ENCODE assay signal across 1 cellular context in genomic region chr13:99778500-99778899, GRCh38.
TF ChIP-seq lines count a peak whose summit lies in the region.

No MANE protein-coding gene starts in this region.

TF ChIP-seq in K562, 482 proteins besides CTCF, POLR2A, EP300 and RAD21 (continued from another document):
- TF ChIP-seq, protein P1, sequence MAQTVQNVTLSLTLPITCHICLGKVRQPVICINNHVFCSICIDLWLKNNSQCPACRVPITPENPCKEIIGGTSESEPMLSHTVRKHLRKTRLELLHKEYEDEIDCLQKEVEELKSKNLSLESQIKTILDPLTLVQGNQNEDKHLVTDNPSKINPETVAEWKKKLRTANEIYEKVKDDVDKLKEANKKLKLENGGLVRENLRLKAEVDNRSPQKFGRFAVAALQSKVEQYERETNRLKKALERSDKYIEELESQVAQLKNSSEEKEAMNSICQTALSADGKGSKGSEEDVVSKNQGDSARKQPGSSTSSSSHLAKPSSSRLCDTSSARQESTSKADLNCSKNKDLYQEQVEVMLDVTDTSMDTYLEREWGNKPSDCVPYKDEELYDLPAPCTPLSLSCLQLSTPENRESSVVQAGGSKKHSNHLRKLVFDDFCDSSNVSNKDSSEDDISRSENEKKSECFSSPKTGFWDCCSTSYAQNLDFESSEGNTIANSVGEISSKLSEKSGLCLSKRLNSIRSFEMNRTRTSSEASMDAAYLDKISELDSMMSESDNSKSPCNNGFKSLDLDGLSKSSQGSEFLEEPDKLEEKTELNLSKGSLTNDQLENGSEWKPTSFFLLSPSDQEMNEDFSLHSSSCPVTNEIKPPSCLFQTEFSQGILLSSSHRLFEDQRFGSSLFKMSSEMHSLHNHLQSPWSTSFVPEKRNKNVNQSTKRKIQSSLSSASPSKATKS (CRISPR knock-in tag; IDR thresholded peaks at IDR 0.05) = no peak
- peak; percentile 34; the same call in 1 of the 2 replicates for TF ChIP-seq ATF3 (IDR thresholded peaks at IDR 0.05)
- TF ChIP-seq ATF3 (CRISPR knock-in tag; conservative IDR thresholded peaks at IDR 0.05) = no peak
- no peak for TF ChIP-seq ZNF586 (CRISPR knock-in tag; conservative IDR thresholded peaks at IDR 0.05)
- no peak for TF ChIP-seq ZNF408 (CRISPR knock-in tag; IDR thresholded peaks at IDR 0.05; ENCODE audit: low read depth)
- peak; percentile 73 for TF ChIP-seq SOX6 (IDR thresholded peaks at IDR 0.05)
- peak; percentile 28; the same call in 1 of the 2 replicates for TF ChIP-seq ZNF175 (CRISPR knock-in tag; IDR thresholded peaks at IDR 0.05; ENCODE audit: low read depth)
- TF ChIP-seq, protein P2, sequence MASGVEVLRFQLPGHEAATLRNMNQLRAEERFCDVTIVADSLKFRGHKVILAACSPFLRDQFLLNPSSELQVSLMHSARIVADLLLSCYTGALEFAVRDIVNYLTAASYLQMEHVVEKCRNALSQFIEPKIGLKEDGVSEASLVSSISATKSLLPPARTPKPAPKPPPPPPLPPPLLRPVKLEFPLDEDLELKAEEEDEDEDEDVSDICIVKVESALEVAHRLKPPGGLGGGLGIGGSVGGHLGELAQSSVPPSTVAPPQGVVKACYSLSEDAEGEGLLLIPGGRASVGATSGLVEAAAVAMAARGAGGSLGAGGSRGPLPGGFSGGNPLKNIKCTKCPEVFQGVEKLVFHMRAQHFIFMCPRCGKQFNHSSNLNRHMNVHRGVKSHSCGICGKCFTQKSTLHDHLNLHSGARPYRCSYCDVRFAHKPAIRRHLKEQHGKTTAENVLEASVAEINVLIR (CRISPR knock-in tag; IDR thresholded peaks at IDR 0.05) = no peak
- no peak for TF ChIP-seq FOXA1 (IDR thresholded peaks at IDR 0.05; ENCODE audit: borderline replicate concordance)
- no peak for TF ChIP-seq U2AF2 (optimal IDR thresholded peaks at IDR 0.05; ENCODE audit: low read depth, low read length)
- no peak for TF ChIP-seq TCF7 (IDR thresholded peaks at IDR 0.05; ENCODE audit: borderline replicate concordance)
- TF ChIP-seq, protein P3, sequence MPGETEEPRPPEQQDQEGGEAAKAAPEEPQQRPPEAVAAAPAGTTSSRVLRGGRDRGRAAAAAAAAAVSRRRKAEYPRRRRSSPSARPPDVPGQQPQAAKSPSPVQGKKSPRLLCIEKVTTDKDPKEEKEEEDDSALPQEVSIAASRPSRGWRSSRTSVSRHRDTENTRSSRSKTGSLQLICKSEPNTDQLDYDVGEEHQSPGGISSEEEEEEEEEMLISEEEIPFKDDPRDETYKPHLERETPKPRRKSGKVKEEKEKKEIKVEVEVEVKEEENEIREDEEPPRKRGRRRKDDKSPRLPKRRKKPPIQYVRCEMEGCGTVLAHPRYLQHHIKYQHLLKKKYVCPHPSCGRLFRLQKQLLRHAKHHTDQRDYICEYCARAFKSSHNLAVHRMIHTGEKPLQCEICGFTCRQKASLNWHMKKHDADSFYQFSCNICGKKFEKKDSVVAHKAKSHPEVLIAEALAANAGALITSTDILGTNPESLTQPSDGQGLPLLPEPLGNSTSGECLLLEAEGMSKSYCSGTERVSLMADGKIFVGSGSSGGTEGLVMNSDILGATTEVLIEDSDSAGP (CRISPR knock-in tag; IDR thresholded peaks at IDR 0.05) = no peak
TF ChIP-seq in K562: peak in this region for 12.
